In genomic region chr12:113299619-113300237, GRCh38 we compare ENCODE assay signal across 1 cellular context.
TF ChIP-seq lines count a peak whose summit lies in the region.

No MANE protein-coding gene starts in this region.

TF ChIP-seq in HepG2, 621 proteins besides CTCF, POLR2A, EP300 and RAD21 (continued from another document and continues in another):
- TF ChIP-seq RNF219 (CRISPR knock-in tag; IDR thresholded peaks at IDR 0.05) = no peak
- no peak for TF ChIP-seq ZNF619 (CRISPR knock-in tag; IDR thresholded peaks at IDR 0.05)
- no peak for TF ChIP-seq THAP9 (CRISPR knock-in tag; IDR thresholded peaks at IDR 0.05; ENCODE audit: borderline replicate concordance)
- peak; percentile 37; the same call in 1 of the 2 replicates for TF ChIP-seq TBX2 (CRISPR knock-in tag; IDR thresholded peaks at IDR 0.05; ENCODE audit: borderline replicate concordance)
- TF ChIP-seq TFDP2 (CRISPR knock-in tag; IDR thresholded peaks at IDR 0.05) = no peak
- TF ChIP-seq HNF1B (CRISPR knock-in tag; IDR thresholded peaks at IDR 0.05) = no peak
- no peak for TF ChIP-seq ZNF839 (CRISPR knock-in tag; IDR thresholded peaks at IDR 0.05; ENCODE audit: borderline replicate concordance)
- no peak for TF ChIP-seq ZNF547 (CRISPR knock-in tag; IDR thresholded peaks at IDR 0.05)
- TF ChIP-seq ZNF709 (CRISPR knock-in tag; IDR thresholded peaks at IDR 0.05) = no peak
- TF ChIP-seq, protein P1, sequence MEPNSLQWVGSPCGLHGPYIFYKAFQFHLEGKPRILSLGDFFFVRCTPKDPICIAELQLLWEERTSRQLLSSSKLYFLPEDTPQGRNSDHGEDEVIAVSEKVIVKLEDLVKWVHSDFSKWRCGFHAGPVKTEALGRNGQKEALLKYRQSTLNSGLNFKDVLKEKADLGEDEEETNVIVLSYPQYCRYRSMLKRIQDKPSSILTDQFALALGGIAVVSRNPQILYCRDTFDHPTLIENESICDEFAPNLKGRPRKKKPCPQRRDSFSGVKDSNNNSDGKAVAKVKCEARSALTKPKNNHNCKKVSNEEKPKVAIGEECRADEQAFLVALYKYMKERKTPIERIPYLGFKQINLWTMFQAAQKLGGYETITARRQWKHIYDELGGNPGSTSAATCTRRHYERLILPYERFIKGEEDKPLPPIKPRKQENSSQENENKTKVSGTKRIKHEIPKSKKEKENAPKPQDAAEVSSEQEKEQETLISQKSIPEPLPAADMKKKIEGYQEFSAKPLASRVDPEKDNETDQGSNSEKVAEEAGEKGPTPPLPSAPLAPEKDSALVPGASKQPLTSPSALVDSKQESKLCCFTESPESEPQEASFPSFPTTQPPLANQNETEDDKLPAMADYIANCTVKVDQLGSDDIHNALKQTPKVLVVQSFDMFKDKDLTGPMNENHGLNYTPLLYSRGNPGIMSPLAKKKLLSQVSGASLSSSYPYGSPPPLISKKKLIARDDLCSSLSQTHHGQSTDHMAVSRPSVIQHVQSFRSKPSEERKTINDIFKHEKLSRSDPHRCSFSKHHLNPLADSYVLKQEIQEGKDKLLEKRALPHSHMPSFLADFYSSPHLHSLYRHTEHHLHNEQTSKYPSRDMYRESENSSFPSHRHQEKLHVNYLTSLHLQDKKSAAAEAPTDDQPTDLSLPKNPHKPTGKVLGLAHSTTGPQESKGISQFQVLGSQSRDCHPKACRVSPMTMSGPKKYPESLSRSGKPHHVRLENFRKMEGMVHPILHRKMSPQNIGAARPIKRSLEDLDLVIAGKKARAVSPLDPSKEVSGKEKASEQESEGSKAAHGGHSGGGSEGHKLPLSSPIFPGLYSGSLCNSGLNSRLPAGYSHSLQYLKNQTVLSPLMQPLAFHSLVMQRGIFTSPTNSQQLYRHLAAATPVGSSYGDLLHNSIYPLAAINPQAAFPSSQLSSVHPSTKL (CRISPR knock-in tag; IDR thresholded peaks at IDR 0.05) = 0 out of 2 replicates have a peak, but pooled peaks have one; percentile 7
- TF ChIP-seq ZNF782 (CRISPR knock-in tag; IDR thresholded peaks at IDR 0.05; ENCODE audit: borderline replicate concordance) = no peak
- no peak for TF ChIP-seq ARID2 (CRISPR knock-in tag; IDR thresholded peaks at IDR 0.05; ENCODE audit: borderline replicate concordance)
- no peak for TF ChIP-seq ZNF17 (CRISPR knock-in tag; IDR thresholded peaks at IDR 0.05)
- TF ChIP-seq, protein P2, sequence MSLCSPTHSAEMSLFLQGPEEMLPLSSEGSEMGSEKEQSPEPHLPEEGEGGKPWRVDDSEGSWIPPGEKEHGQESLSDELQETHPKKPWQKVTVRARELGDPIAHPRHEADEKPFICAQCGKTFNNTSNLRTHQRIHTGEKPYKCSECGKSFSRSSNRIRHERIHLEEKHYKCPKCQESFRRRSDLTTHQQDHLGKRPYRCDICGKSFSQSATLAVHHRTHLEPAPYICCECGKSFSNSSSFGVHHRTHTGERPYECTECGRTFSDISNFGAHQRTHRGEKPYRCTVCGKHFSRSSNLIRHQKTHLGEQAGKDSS (CRISPR knock-in tag; IDR thresholded peaks at IDR 0.05; ENCODE audit: borderline replicate concordance, low read depth) = 0 out of 2 replicates have a peak, but pooled peaks have one; percentile 39
- peak; percentile 92 for TF ChIP-seq FOSL2 (CRISPR knock-in tag; IDR thresholded peaks at IDR 0.05)
- no peak for TF ChIP-seq ZZZ3 (CRISPR knock-in tag; IDR thresholded peaks at IDR 0.05; ENCODE audit: borderline replicate concordance)
- peak; percentile 35; the same call in 1 of the 2 replicates for TF ChIP-seq PATZ1 (CRISPR knock-in tag; IDR thresholded peaks at IDR 0.05)
- no peak for TF ChIP-seq ZFP36 (IDR thresholded peaks at IDR 0.05; ENCODE audit: borderline replicate concordance, low read depth, low read length, partially characterized antibody)
- no peak for TF ChIP-seq CHD4 (IDR thresholded peaks at IDR 0.05; ENCODE audit: borderline replicate concordance, low read length)
- no peak for TF ChIP-seq KAT2B (IDR thresholded peaks at IDR 0.05; ENCODE audit: borderline replicate concordance, low read depth, low read length)
- no peak for TF ChIP-seq ATF7 (IDR thresholded peaks at IDR 0.05)
- TF ChIP-seq ATF7 (CRISPR knock-in tag; IDR thresholded peaks at IDR 0.05) = no peak
- TF ChIP-seq ELF3 (CRISPR knock-in tag; IDR thresholded peaks at IDR 0.05) = no peak
- TF ChIP-seq TFAP4 (IDR thresholded peaks at IDR 0.05; ENCODE audit: borderline replicate concordance, low read depth) = no peak
- TF ChIP-seq, protein P3, sequence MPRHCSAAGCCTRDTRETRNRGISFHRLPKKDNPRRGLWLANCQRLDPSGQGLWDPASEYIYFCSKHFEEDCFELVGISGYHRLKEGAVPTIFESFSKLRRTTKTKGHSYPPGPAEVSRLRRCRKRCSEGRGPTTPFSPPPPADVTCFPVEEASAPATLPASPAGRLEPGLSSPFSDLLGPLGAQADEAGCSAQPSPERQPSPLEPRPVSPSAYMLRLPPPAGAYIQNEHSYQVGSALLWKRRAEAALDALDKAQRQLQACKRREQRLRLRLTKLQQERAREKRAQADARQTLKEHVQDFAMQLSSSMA (CRISPR knock-in tag; IDR thresholded peaks at IDR 0.05) = no peak
- no peak for TF ChIP-seq SP1 (IDR thresholded peaks at IDR 0.05)
- no peak for TF ChIP-seq SP1 (CRISPR knock-in tag; IDR thresholded peaks at IDR 0.05)
- no peak for TF ChIP-seq ARNT (IDR thresholded peaks at IDR 0.05)
- TF ChIP-seq ETV6 (CRISPR knock-in tag; conservative IDR thresholded peaks at IDR 0.05) = no peak
- no peak for TF ChIP-seq ZSCAN21 (CRISPR knock-in tag; IDR thresholded peaks at IDR 0.05; ENCODE audit: borderline replicate concordance)
- TF ChIP-seq SP5 (CRISPR knock-in tag; IDR thresholded peaks at IDR 0.05; ENCODE audit: borderline replicate concordance, low read depth) = peak; percentile 25; the same call in 1 of the 2 replicates
- no peak for TF ChIP-seq HDAC6 (IDR thresholded peaks at IDR 0.05; ENCODE audit: low read depth, low read length)
- TF ChIP-seq ZNF558 (CRISPR knock-in tag; IDR thresholded peaks at IDR 0.05; ENCODE audit: borderline replicate concordance) = no peak
- no peak for TF ChIP-seq WIZ (CRISPR knock-in tag; IDR thresholded peaks at IDR 0.05)
- TF ChIP-seq ZC3H4 (CRISPR knock-in tag; IDR thresholded peaks at IDR 0.05; ENCODE audit: borderline replicate concordance) = no peak
- no peak for TF ChIP-seq ZNF543 (CRISPR knock-in tag; IDR thresholded peaks at IDR 0.05)
- TF ChIP-seq ZNF616 (CRISPR knock-in tag; IDR thresholded peaks at IDR 0.05; ENCODE audit: low read depth) = no peak
- no peak for TF ChIP-seq SOX13 (IDR thresholded peaks at IDR 0.05)
- TF ChIP-seq SOX13 (CRISPR knock-in tag; conservative IDR thresholded peaks at IDR 0.05 in 1 of 2, IDR thresholded peaks at IDR 0.05 in 1 of 2) = 0 out of 4 replicates have a peak, but pooled peaks of 1 of the 2 experiments have one; percentile 10
- TF ChIP-seq MAFK (conservative IDR thresholded peaks at IDR 0.05 in 1 of 2, IDR thresholded peaks at IDR 0.05 in 1 of 2; ENCODE audit: low read length in 2 of 2) = 0 out of 4 replicates have a peak, but pooled peaks of 1 of the 2 experiments have one; percentile 16
- no peak for TF ChIP-seq ZNF605 (CRISPR knock-in tag; IDR thresholded peaks at IDR 0.05)
